ENCODE assay signal across 9 cellular contexts in genomic region chr14:34930591-34931069, GRCh38. TPM values are rescaled to one million over a fixed set of nuclear protein-coding genes. Genes with fewer than 3 reads are reported as not detected.
DNase-seq lines count a peak whose midpoint lies in the region; ATAC-seq and TF ChIP-seq lines count a peak whose summit lies in the region.
"Had no signal": no experiment of that assay in that cellular context is flagged by ENCODE, and none has a peak within 500 bp of the region (broad histone marks: within the 10 kb centered on the region; RNA-seq: fewer than 3 reads in every experiment).

No MANE protein-coding gene starts in this region.

- H3K27ac Mint-ChIP-seq in immature natural killer cell, result peak overlapping the region; percentile 89 to 96 (median 90)

- no peak for TF ChIP-seq CTCF in GM10266 (IDR thresholded peaks at IDR 0.05; ENCODE audit: control insufficient read depth, insufficient read depth, low read depth, missing control alignments)

- peak; percentile 70 for ATAC-seq in GM19452 (IDR thresholded peaks at IDR 0.05; ENCODE audit: unreplicated experiment)
- peak; percentile 68 for ATAC-seq in HG03571 (IDR thresholded peaks at IDR 0.05; ENCODE audit: unreplicated experiment)
- ATAC-seq: sciatic nerve had no signal

- DNase-seq in GM10266 (ENCODE audit: extremely low spot score) (peak; percentile 30), immature natural killer cell (peak; percentile 21 to 43 (median 25)), midbrain (lab: John Stamatoyannopoulos, UW) (no peak), posterior cingulate gyrus (no peak), posterior vena cava (ENCODE audit: low spot score) (no peak)
- DNase-seq in effector CD4-positive, alpha-beta T cell, result no peak

- H3K4me3 Mint-ChIP-seq in immature natural killer cell, result peak overlapping the region; percentile 55 to 81 (median 67)

- peaks cover 0 to 2% (median 0%) of the 10 kb centered on the region in 3 donors for H3K27me3 Mint-ChIP-seq in immature natural killer cell (ENCODE audit: low read depth in 3 of 3)

- peaks cover 0 to 7% (median 4%) of the 10 kb centered on the region in 3 donors for H3K36me3 Mint-ChIP-seq in immature natural killer cell

- H3K4me1 Mint-ChIP-seq in immature natural killer cell, result peaks cover 19 to 27% of the 10 kb centered on the region in 2 donors

- H3K9me3 Mint-ChIP-seq in immature natural killer cell, result no peaks in the 10 kb centered on the region

- intact Hi-C loops in posterior cingulate gyrus (cut with DNase I) (no loop called here), posterior vena cava (cut with DNase I) (no loop called here)

RNA-seq across cellular contexts. Expression of gene SRP54, which starts 52.2 kb away (rescaled TPM):
- 10 to 100 TPM; 25.4 to 50.6 (median 29.5) TPM for polyA plus RNA-seq in immature natural killer cell
- 10 to 100 TPM; 40.0 to 42.3 TPM for total RNA-seq in posterior vena cava

RNA-seq across cellular contexts. Expression of gene BAZ1A, which starts 55.5 kb away (rescaled TPM):
- 10 to 100 TPM in 1 of 3 donors, 1 to 10 TPM in 2; 4.0 to 17.6 (median 8.3) TPM for polyA plus RNA-seq in immature natural killer cell
- 10 to 100 TPM; 17.3 to 31.6 TPM for total RNA-seq in posterior vena cava

Comparison
In these comparisons a context has a peak if more than half of its experiments do, and no peak if none do; other contexts are left out.
1. DNase-seq: peak in GM10266 (single experiment) and immature natural killer cell (3 of 3); none in midbrain (single experiment), posterior cingulate gyrus (0 of 10), effector CD4-positive, alpha-beta T cell (single experiment) and posterior vena cava (single experiment).